ENCODE assay signal across 8 cellular contexts in genomic region chr2:45993476-45993991, GRCh38.
A peak's percentile ranks its signal among the peaks of the same experiment; 100 is the strongest.
DNase-seq lines count a peak whose midpoint lies in the region; ATAC-seq and TF ChIP-seq lines count a peak whose summit lies in the region.

No MANE protein-coding gene starts in this region.

- H3K4me1 Mint-ChIP-seq in activated CD8-positive, alpha-beta T cell treated with anti-CD3 and anti-CD28 coated beads for 36 hours (ENCODE audit: low read depth): peaks cover 4% of the 10 kb centered on the region
- H3K4me1 Mint-ChIP-seq in endothelial cell (ENCODE audit: unreplicated experiment): no peaks in the 10 kb centered on the region

- peaks cover 6% of the 10 kb centered on the region for H3K4me1 ChIP-seq in mesodermal cell (ENCODE audit: control insufficient read depth, insufficient read depth, low read length, poor library complexity, severe bottlenecking)

- 88% methylated on average over 5 of the region's 6 CpGs; no CpG with 5 or more reads in 1 of the 2 experiments for WGBS in mesodermal cell (ENCODE audit: insufficient coverage in 2 of 2), 2 experiments

- no peaks in the 10 kb centered on the region for H3K27me3 Mint-ChIP-seq in activated CD8-positive, alpha-beta T cell treated with anti-CD3 and anti-CD28 coated beads for 36 hours
- peaks cover 4% of the 10 kb centered on the region for H3K27me3 Mint-ChIP-seq in endothelial cell (ENCODE audit: unreplicated experiment)

- CTCF ChIA-PET in activated CD8-positive, alpha-beta T cell treated with anti-CD3 and anti-CD28 coated beads for 36 hours (lab: Charles Lee): interaction anchor here (0.6 to 2.7 kb wide), 35 partner anchors 9 to 476 kb away, joined by 3 to 17 read pairs (median 4); no protein-coding TSS in a partner anchor

- peaks cover 19% of the 10 kb centered on the region for H3K36me3 ChIP-seq in mesodermal cell (ENCODE audit: control insufficient read depth, insufficient read depth, low read length)

- POLR2A ChIA-PET in activated CD8-positive, alpha-beta T cell treated with anti-CD3 and anti-CD28 coated beads for 36 hours (lab: Charles Lee): interaction anchor here (0.6 to 0.7 kb wide), 2 partner anchors 392 to 466 kb away, joined by 3 read pairs; no protein-coding TSS in a partner anchor

- intact Hi-C loops in activated CD8-positive, alpha-beta T cell treated with anti-CD3 and anti-CD28 coated beads for 36 hours (cut with micrococcal nuclease): loop anchor here (5.0 kb wide), 1 partner anchor 374 kb away; no protein-coding TSS in a partner anchor

- H3K4me3 Mint-ChIP-seq in activated CD8-positive, alpha-beta T cell treated with anti-CD3 and anti-CD28 coated beads for 36 hours: no peak overlapping the region
- no peak overlapping the region for H3K4me3 Mint-ChIP-seq in endothelial cell (ENCODE audit: unreplicated experiment)

- no peaks in the 10 kb centered on the region for H3K9me3 ChIP-seq in mesodermal cell (ENCODE audit: control insufficient read depth, low read length)

- H3K9me3 Mint-ChIP-seq in activated CD8-positive, alpha-beta T cell treated with anti-CD3 and anti-CD28 coated beads for 36 hours: no peaks in the 10 kb centered on the region
- no peaks in the 10 kb centered on the region for H3K9me3 Mint-ChIP-seq in endothelial cell (ENCODE audit: unreplicated experiment)

- peak overlapping the region; percentile 30 for H3K27ac Mint-ChIP-seq in activated CD8-positive, alpha-beta T cell treated with anti-CD3 and anti-CD28 coated beads for 36 hours
- H3K27ac Mint-ChIP-seq in endothelial cell (ENCODE audit: unreplicated experiment): no peak overlapping the region

- H3K27ac ChIP-seq in mesodermal cell (ENCODE audit: low read depth, low read length, severe bottlenecking): peak overlapping the region; percentile 44

- H3K4me3 ChIP-seq in mesodermal cell (ENCODE audit: extremely low read depth, insufficient read depth, low read length, poor library complexity, severe bottlenecking): no peak overlapping the region

- TF ChIP-seq CTCF in activated CD8-positive, alpha-beta T cell treated with anti-CD3 and anti-CD28 coated beads for 36 hours (IDR thresholded peaks at IDR 0.05): peak; percentile 76
- TF ChIP-seq CTCF in endothelial cell (IDR thresholded peaks at IDR 0.05; ENCODE audit: unreplicated experiment): peak; percentile 76

- H3K36me3 Mint-ChIP-seq in activated CD8-positive, alpha-beta T cell treated with anti-CD3 and anti-CD28 coated beads for 36 hours (ENCODE audit: low read depth): no peaks in the 10 kb centered on the region
- H3K36me3 Mint-ChIP-seq in endothelial cell (ENCODE audit: low read depth, unreplicated experiment): no peaks in the 10 kb centered on the region

- peak; percentile 70 for DNase-seq in AG20443 (ENCODE audit: low spot score)
- peak; percentile 79 for DNase-seq in H4 (ENCODE audit: low spot score)
- peak; percentile 19 for DNase-seq in NCI-H774 (lab: John Stamatoyannopoulos, UW)
- DNase-seq in activated CD8-positive, alpha-beta T cell treated with anti-CD3 and anti-CD28 coated beads for 36 hours: peak; percentile 78
- peak; percentile 73 for DNase-seq in endothelial cell (ENCODE audit: low spot score)
- peak; percentile 20 for DNase-seq in stimulated activated CD8-positive, alpha-beta memory T cell treated with anti-CD3 and anti-CD28 coated beads, Interleukin-7, amount 100 ng/mL, for 24 hours (ENCODE audit: low read depth)

- ATAC-seq in activated CD8-positive, alpha-beta T cell treated with anti-CD3 and anti-CD28 coated beads for 36 hours: peak; percentile 94
- no peak for ATAC-seq in HG02870 (IDR thresholded peaks at IDR 0.05; ENCODE audit: unreplicated experiment)

Comparison
In these comparisons a context has a peak if more than half of its experiments do, and no peak if none do; other contexts are left out.
1. DNase-seq: peak in every context shown above with its lines; median percentile 79 in H4; 78 in activated CD8-positive, alpha-beta T cell treated with anti-CD3 and anti-CD28 coated beads for 36 hours; 73 in endothelial cell; 70 in AG20443; 20 in stimulated activated CD8-positive, alpha-beta memory T cell treated with anti-CD3 and anti-CD28 coated beads, Interleukin-7, amount 100 ng/mL, for 24 hours; 19 in NCI-H774.